8 cellular contexts compared by ENCODE assay signal in the genomic region with DNA sequence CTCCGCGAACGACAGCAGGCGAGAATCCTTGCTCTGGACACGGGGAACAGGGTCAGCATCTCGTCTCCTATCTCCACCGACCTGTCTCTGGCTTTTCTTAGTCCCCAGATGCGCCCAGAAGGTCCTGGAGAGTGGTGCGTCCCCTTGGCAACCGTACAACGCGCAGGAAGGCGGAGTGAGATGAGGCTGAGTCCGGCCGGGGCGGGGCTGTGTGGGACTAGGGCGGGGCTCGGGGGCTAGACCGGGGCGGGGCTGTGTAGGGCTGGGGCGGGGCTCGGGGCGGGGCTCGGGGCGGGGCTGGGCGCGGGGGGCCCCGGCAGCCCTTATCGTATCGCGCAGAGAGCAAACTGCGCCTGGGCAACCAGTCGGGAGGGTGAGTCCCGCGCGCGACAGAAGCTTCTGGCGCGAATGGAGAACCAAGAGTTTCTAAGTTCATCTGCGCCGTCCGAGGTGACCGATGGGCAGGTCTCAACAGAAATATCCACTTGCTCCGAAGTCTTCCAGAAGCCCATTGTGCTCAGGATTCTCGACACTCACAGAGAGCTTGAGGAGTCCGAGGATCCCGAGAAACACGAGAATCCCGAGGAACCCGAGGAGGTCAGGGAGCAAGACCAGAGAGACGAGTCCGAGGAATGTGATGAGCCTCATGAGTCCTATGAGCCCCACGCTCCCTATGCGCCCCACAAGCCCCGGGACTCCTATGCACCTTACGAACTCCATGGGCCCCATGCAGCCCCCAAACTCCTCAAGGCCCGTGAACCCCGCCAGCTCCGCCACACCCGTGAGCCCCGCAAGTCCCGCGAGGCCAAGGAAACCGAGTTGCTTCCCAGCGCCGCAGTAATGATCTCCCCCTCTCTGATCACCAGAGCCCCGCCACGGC. TPM values are rescaled to one million over a fixed set of nuclear protein-coding genes. Genes with fewer than 3 reads are reported as not detected.
A peak's percentile ranks its signal among the peaks of the same experiment; 100 is the strongest.
DNase-seq lines count a peak whose midpoint lies in the region; ATAC-seq and TF ChIP-seq lines count a peak whose summit lies in the region.

No MANE protein-coding gene starts in this region.

- peak; percentile 94 for ATAC-seq in GM19452 (IDR thresholded peaks at IDR 0.05; ENCODE audit: unreplicated experiment)
- ATAC-seq in HG03521 (IDR thresholded peaks at IDR 0.05; ENCODE audit: unreplicated experiment), result peak; percentile 98

- H3K27ac ChIP-seq in OCI-LY1 (ENCODE audit: low read depth, low read length, poor library complexity, severe bottlenecking) (no peak overlapping the region), esophagus squamous epithelium (no peak overlapping the region), muscle layer of colon (ENCODE audit: low read depth, low read length) (peak overlapping the region; percentile 66)

- H3K4me1 Mint-ChIP-seq in CD14-positive monocyte, result peaks cover 4% of the 10 kb centered on the region

- H3K9me3 ChIP-seq in OCI-LY1 (ENCODE audit: low read length) (no peaks in the 10 kb centered on the region), esophagus squamous epithelium (no peaks in the 10 kb centered on the region), muscle layer of colon (ENCODE audit: low read length) (no peaks in the 10 kb centered on the region)

- no peak for TF ChIP-seq CTCF in CD14-positive monocyte (IDR thresholded peaks at IDR 0.05)
- no peak for TF ChIP-seq CTCF in OCI-LY1 (IDR thresholded peaks at IDR 0.05; ENCODE audit: low read length)
- no peak for TF ChIP-seq CTCF in esophagus squamous epithelium (IDR thresholded peaks at IDR 0.05)

- no peaks in the 10 kb centered on the region for H3K9me2 ChIP-seq in OCI-LY1 (ENCODE audit: low read depth, low read length)

- peaks cover 8% of the 10 kb centered on the region for H3K4me1 ChIP-seq in OCI-LY1 (ENCODE audit: insufficient read depth, low read length, severe bottlenecking)
- H3K4me1 ChIP-seq in esophagus squamous epithelium, result peaks cover 6 to 17% (median 7%) of the 10 kb centered on the region in 3 donors
- H3K4me1 ChIP-seq in muscle layer of colon (ENCODE audit: insufficient read depth, low read length), result peaks cover 4% of the 10 kb centered on the region

- intact Hi-C loops in CD14-positive monocyte (cut with micrococcal nuclease), result no loop called here
- intact Hi-C loops in esophagus squamous epithelium (cut with DNase I), result no loop called here

- no peaks in the 10 kb centered on the region for H3K79me2 ChIP-seq in OCI-LY1 (ENCODE audit: insufficient read depth, low read length)

- peaks cover 2 to 11% (median 8%) of the 10 kb centered on the region in 3 donors for H3K27me3 Mint-ChIP-seq in CD14-positive monocyte (ENCODE audit: low read depth in 3 of 3)

- 1 to 8% methylated on average over 26 to 27 of the region's 68 CpGs for WGBS in esophagus squamous epithelium, 2 donors

- H3K27ac Mint-ChIP-seq in CD14-positive monocyte, result peak overlapping the region in 1 of 7 donors; percentile 51

- no peaks in the 10 kb centered on the region for H3K9me3 Mint-ChIP-seq in CD14-positive monocyte

- peak overlapping the region; percentile 38; the same call in 1 of the 2 replicates for H3K9ac ChIP-seq in OCI-LY1 (ENCODE audit: low read length)
- H3K9ac ChIP-seq in muscle layer of colon (ENCODE audit: low read length), result peak overlapping the region; percentile 35

- no peak overlapping the region for H2AFZ ChIP-seq in OCI-LY1 (ENCODE audit: low read length)

- DNase-seq in CD14-positive monocyte (ENCODE audit: low spot score) (peak; percentile 66), activated T-cell treated with anti-CD3 and anti-CD28 coated beads for 48 hours (ENCODE audit: low read depth) (peak; percentile 74), esophagus squamous epithelium (lab: John Stamatoyannopoulos, UW) (peak; percentile 23)
- DNase-seq in stimulated activated CD8-positive, alpha-beta memory T cell treated with anti-CD3 and anti-CD28 coated beads, Interleukin-4, amount 100 ng/mL, for 24 hours (ENCODE audit: low read depth), result peak; percentile 75

- H3K4me3 ChIP-seq in OCI-LY1 (ENCODE audit: low read depth, low read length, poor library complexity, severe bottlenecking) (peak overlapping the region; percentile 60), esophagus squamous epithelium (peak overlapping the region; percentile 39 to 74 (median 54)), muscle layer of colon (ENCODE audit: low read depth in 1 of 2, low read length in 2 of 2) (peak overlapping the region; percentile 81)

- peak overlapping the region; percentile 79 for H3K4me2 ChIP-seq in OCI-LY1 (ENCODE audit: low read length)

- H3K36me3 Mint-ChIP-seq in CD14-positive monocyte, result no peaks in the 10 kb centered on the region

- H3K4me3 Mint-ChIP-seq in CD14-positive monocyte, result no peak overlapping the region

- no peaks in the 10 kb centered on the region for H3K36me3 ChIP-seq in OCI-LY1 (ENCODE audit: insufficient read depth, low read length)
- H3K36me3 ChIP-seq in esophagus squamous epithelium, result no peaks in the 10 kb centered on the region
- no peaks in the 10 kb centered on the region for H3K36me3 ChIP-seq in muscle layer of colon (ENCODE audit: insufficient read depth, low read length)

- H3F3A ChIP-seq in OCI-LY1 (ENCODE audit: insufficient read depth, low read length), result no peaks in the 10 kb centered on the region

- TF ChIP-seq POLR2A in esophagus squamous epithelium (IDR thresholded peaks at IDR 0.05), result no peak

- no peaks in the 10 kb centered on the region for H4K20me1 ChIP-seq in OCI-LY1 (ENCODE audit: insufficient read depth, low read length)

- H3K27me3 ChIP-seq in OCI-LY1 (ENCODE audit: insufficient read depth, low read length), result no peaks in the 10 kb centered on the region; the same call in 1 of the 2 replicates
- peaks cover 0 to 36% (median 5%) of the 10 kb centered on the region in 4 donors for H3K27me3 ChIP-seq in esophagus squamous epithelium
- no peaks in the 10 kb centered on the region for H3K27me3 ChIP-seq in muscle layer of colon (ENCODE audit: control insufficient read depth in 1 of 2, insufficient read depth in 2 of 2, low read length in 2 of 2)

RNA-seq across cellular contexts. Expression of a gene that starts 24.9 kb away (rescaled TPM):
- not detected for polyA plus RNA-seq in CD14-positive monocyte
- under 1 TPM in 3 of 4 donors, not detected in 1; 0.23 to 0.53 (median 0.38) TPM for total RNA-seq in esophagus squamous epithelium

Comparison
In these comparisons a context has a peak if more than half of its experiments do, and no peak if none do; other contexts are left out.
1. DNase-seq: peak in every context shown above with its lines; median percentile 75 in stimulated activated CD8-positive, alpha-beta memory T cell treated with anti-CD3 and anti-CD28 coated beads, Interleukin-4, amount 100 ng/mL, for 24 hours; 74 in activated T-cell treated with anti-CD3 and anti-CD28 coated beads for 48 hours; 66 in CD14-positive monocyte; 23 in esophagus squamous epithelium.